ENCODE assay signal across 11 cellular contexts in genomic region chr1:154759196-154759595, GRCh38.
DNase-seq lines count a peak whose midpoint lies in the region; ATAC-seq, FAIRE-seq and TF ChIP-seq lines count a peak whose summit lies in the region.
"Had no signal": no experiment of that assay in that cellular context is flagged by ENCODE, and none has a peak within 500 bp of the region (broad histone marks: within the 10 kb centered on the region; RNA-seq: fewer than 3 reads in every experiment).

No MANE protein-coding gene starts in this region.

- H3K9me3 ChIP-seq in ovary, result no peaks in the 10 kb centered on the region
- no peaks in the 10 kb centered on the region for H3K9me3 ChIP-seq in small intestine (ENCODE audit: control insufficient read depth, low read depth)

- FAIRE-seq in small intestine (lab: Jason Lieb, UNC), result no peak
- FAIRE-seq: colon had no signal

- H3K27ac ChIP-seq in ovary (no peak overlapping the region), small intestine (ENCODE audit: low read depth in 1 of 2, low read length in 1 of 2) (no peak overlapping the region)
- H3K27ac ChIP-seq: VCaP had no signal

- WGBS in ovary, 3 donors, result 83 to 92% (median 87%) methylated on average over 7 of the region's 7 CpGs
- 54 to 76% (median 61%) methylated on average over 7 of the region's 7 CpGs for WGBS in small intestine, 3 donors

- no peak for ATAC-seq in HG02840 (IDR thresholded peaks at IDR 0.05; ENCODE audit: low FRiP score, unreplicated experiment)
- no peak for ATAC-seq in HG02973 (IDR thresholded peaks at IDR 0.05; ENCODE audit: unreplicated experiment)

- TF ChIP-seq CTCF in ovary (IDR thresholded peaks at IDR 0.05), result no peak

- TF ChIP-seq EP300 in ovary (IDR thresholded peaks at IDR 0.05), result no peak

- intact Hi-C loops in ovary (cut with DNase I), result no loop called here

- H3K27me3 ChIP-seq in ovary, result no peaks in the 10 kb centered on the region
- H3K27me3 ChIP-seq in small intestine (ENCODE audit: control insufficient read depth in 2 of 2, insufficient read depth in 2 of 2, low read length in 2 of 2), result peaks cover 0 to 3% of the 10 kb centered on the region in 2 donors

- H3K4me1 ChIP-seq in ovary (ENCODE audit: insufficient read depth), result peaks cover 5% of the 10 kb centered on the region
- H3K4me1 ChIP-seq in small intestine (ENCODE audit: control insufficient read depth in 2 of 2, insufficient read depth in 1 of 2, low read depth in 1 of 2, low read length in 1 of 2), result no peaks in the 10 kb centered on the region

- peak; percentile 51 for DNase-seq in Jurkat, Clone E6-1 (ENCODE audit: low read depth, low spot score)
- DNase-seq in activated CD8-positive, alpha-beta memory T cell treated with anti-CD3 and anti-CD28 coated beads, Interleukin-2, amount 50 U/mL, for 4 hours, result peak; percentile 70
- DNase-seq in effector CD4-positive, alpha-beta T cell, result peak; percentile 25
- DNase-seq in stimulated activated CD8-positive, alpha-beta memory T cell treated with anti-CD3 and anti-CD28 coated beads, Interleukin-12 subunit alpha, Interleukin-12 subunit beta, amount 100 ng/mL, for 24 hours (ENCODE audit: extremely low read depth), result peak; percentile 48
- DNase-seq in ovary (no peak), small intestine (no peak)
- DNase-seq: NCI-H1436 treated with DMSO at 0.1 percent for 48 hours had no signal

- TF ChIP-seq POLR2A in ovary (IDR thresholded peaks at IDR 0.05), result no peak

- no peaks in the 10 kb centered on the region for H3K36me3 ChIP-seq in ovary
- H3K36me3 ChIP-seq in small intestine (ENCODE audit: control insufficient read depth in 2 of 2, insufficient read depth in 2 of 2, low read length in 2 of 2), result no peaks in the 10 kb centered on the region

- no peak overlapping the region; the same call in 1 of the 2 replicates for H3K4me3 ChIP-seq in Jurkat, Clone E6-1 (ENCODE audit: low read length)
- H3K4me3 ChIP-seq in ovary (no peak overlapping the region), small intestine (ENCODE audit: low read depth in 1 of 2, low read length in 2 of 2) (no peak overlapping the region)

Comparison
In these comparisons a context has a peak if more than half of its experiments do, and no peak if none do; other contexts are left out.
1. DNase-seq: peak in Jurkat, Clone E6-1 (single experiment), activated CD8-positive, alpha-beta memory T cell treated with anti-CD3 and anti-CD28 coated beads, Interleukin-2, amount 50 U/mL, for 4 hours (single experiment), effector CD4-positive, alpha-beta T cell (single experiment) and stimulated activated CD8-positive, alpha-beta memory T cell treated with anti-CD3 and anti-CD28 coated beads, Interleukin-12 subunit alpha, Interleukin-12 subunit beta, amount 100 ng/mL, for 24 hours (single experiment); none in ovary (0 of 5) and small intestine (single experiment).